In genomic region chr9:75265525-75265972, GRCh38 we compare ENCODE assay signal across 8 cellular contexts.
A peak's percentile ranks its signal among the peaks of the same experiment; 100 is the strongest.
DNase-seq lines count a peak whose midpoint lies in the region; ATAC-seq and TF ChIP-seq lines count a peak whose summit lies in the region.

No MANE protein-coding gene starts in this region.

- no peak overlapping the region for H3K23ac ChIP-seq in mesenchymal stem cell (ENCODE audit: low read length in 2 of 2)

- H2AFZ ChIP-seq in mesenchymal stem cell (ENCODE audit: low read depth, low read length), result no peak overlapping the region

- no peak overlapping the region for H2BK120ac ChIP-seq in mesenchymal stem cell (ENCODE audit: low read depth, low read length)

- H3K27ac ChIP-seq in mesenchymal stem cell (ENCODE audit: low read length, poor library complexity, severe bottlenecking), result no peak overlapping the region

- DNase-seq in Right ventricle myocardium superior, result no peak
- DNase-seq in Right ventricle myocardium inferior (ENCODE audit: missing footprints), result no peak
- DNase-seq in NCI-H1092 treated with DMSO at 0.1 percent for 48 hours (lab: John Stamatoyannopoulos, UW), result peak; percentile 49
- peak; percentile 51 for DNase-seq in WTC11 (ENCODE audit: low spot score)
- peak; percentile 56 for DNase-seq in ecto neural progenitor cell (ENCODE audit: low spot score)
- DNase-seq in mesenchymal stem cell, result peak; percentile 41
- DNase-seq in stimulated activated naive CD4-positive, alpha-beta T cell treated with Interleukin-2 at 50 U/mL for 16 hours (lab: John Stamatoyannopoulos, UW), result peak; percentile 23

- H2AK5ac ChIP-seq in mesenchymal stem cell (ENCODE audit: low read length, severe bottlenecking), result no peak overlapping the region

- H3K36me3 Mint-ChIP-seq in WTC11, result peaks cover 23% of the 10 kb centered on the region

- H2BK5ac ChIP-seq in mesenchymal stem cell (ENCODE audit: low read depth, low read length, poor library complexity, severe bottlenecking), result no peak overlapping the region

- H3K27me3 ChIP-seq in mesenchymal stem cell (ENCODE audit: control insufficient read depth in 1 of 2, insufficient read depth in 1 of 2, low read length in 2 of 2), result peaks cover 0 to 3% of the 10 kb centered on the region in 2 experiments

- CTCF ChIA-PET in WTC11 (lab: Charles Lee), result interaction anchor here (0.6 to 2.0 kb wide), 5 partner anchors 216 to 601 kb away, joined by 3 to 12 read pairs (median 4); no protein-coding TSS in a partner anchor

- H3K4ac ChIP-seq in mesenchymal stem cell (ENCODE audit: low read depth in 1 of 2, low read length in 2 of 2), result no peak overlapping the region

- no peak overlapping the region for H3K4me3 ChIP-seq in mesenchymal stem cell (ENCODE audit: insufficient read depth in 1 of 2, low read depth in 1 of 2, low read length in 2 of 2)

- ATAC-seq in Right ventricle myocardium superior (ENCODE audit: poor library complexity) (peak; percentile 75), Right ventricle myocardium inferior (no peak), HG02571 (IDR thresholded peaks at IDR 0.05; ENCODE audit: unreplicated experiment) (peak; percentile 85), WTC11 (peak; percentile 91)

- H2BK15ac ChIP-seq in mesenchymal stem cell (ENCODE audit: low read depth, poor library complexity, severe bottlenecking), result no peak overlapping the region

- H3K4me3 Mint-ChIP-seq in WTC11, result no peak overlapping the region

- H3K4me2 ChIP-seq in mesenchymal stem cell (ENCODE audit: low read length, poor library complexity, severe bottlenecking), result no peak overlapping the region

- no peak overlapping the region for H3K9ac ChIP-seq in mesenchymal stem cell (ENCODE audit: low read length)

- WGBS in mesenchymal stem cell, result 34% methylated on average over 1 of the region's 3 CpGs

- POLR2A ChIA-PET in WTC11 (lab: Charles Lee), result no interaction called here

- H3K36me3 ChIP-seq in mesenchymal stem cell (ENCODE audit: control insufficient read depth in 1 of 2, insufficient read depth in 2 of 2, low read depth in 1 of 2, low read length in 2 of 2), result no peaks in the 10 kb centered on the region

- H4K91ac ChIP-seq in mesenchymal stem cell (ENCODE audit: low read length), result no peak overlapping the region

- H2BK12ac ChIP-seq in mesenchymal stem cell (ENCODE audit: low read length in 2 of 2), result no peak overlapping the region

- no peak overlapping the region for H3K18ac ChIP-seq in mesenchymal stem cell (ENCODE audit: low read depth in 1 of 2, low read length in 2 of 2)

- no peaks in the 10 kb centered on the region for H3K4me1 ChIP-seq in mesenchymal stem cell (ENCODE audit: control insufficient read depth, insufficient read depth, low read depth, low read length)

- H3K79me1 ChIP-seq in mesenchymal stem cell (replicated peaks; ENCODE audit: low read length, poor library complexity, severe bottlenecking), result no peaks in the 10 kb centered on the region

- TF ChIP-seq CTCF in WTC11 (IDR thresholded peaks at IDR 0.05), result peak; percentile 79

- no peaks in the 10 kb centered on the region for H3K9me3 ChIP-seq in mesenchymal stem cell (ENCODE audit: control insufficient read depth, low read length)

- H4K8ac ChIP-seq in mesenchymal stem cell (ENCODE audit: low read length), result no peak overlapping the region

- H3K27ac Mint-ChIP-seq in WTC11, result no peak overlapping the region

- H3K14ac ChIP-seq in mesenchymal stem cell (ENCODE audit: low read length in 2 of 2), result no peak overlapping the region

- H3K27me3 Mint-ChIP-seq in WTC11 (ENCODE audit: low read depth), result no peaks in the 10 kb centered on the region; the same call in 1 of the 2 replicates

- peaks cover 7% of the 10 kb centered on the region for H3K4me1 Mint-ChIP-seq in WTC11

- peaks cover 43% of the 10 kb centered on the region for H3K9me3 Mint-ChIP-seq in WTC11

- intact Hi-C loops in Right ventricle myocardium superior (cut with DNase I), result loop anchor here (5.0 kb wide), 2 partner anchors 587 to 1037 kb away; no protein-coding TSS in a partner anchor
- intact Hi-C loops in Right ventricle myocardium inferior (cut with DNase I), result loop anchor here (5.0 to 10.0 kb wide), 3 partner anchors 329 to 1037 kb away; no protein-coding TSS in a partner anchor

TF ChIP-seq in WTC11, 78 proteins besides CTCF, POLR2A, EP300 and RAD21:
- TF ChIP-seq OVOL2 (CRISPR knock-in tag; IDR thresholded peaks at IDR 0.05; ENCODE audit: borderline replicate concordance) (no peak), CREB1 (CRISPR knock-in tag; IDR thresholded peaks at IDR 0.05) (no peak), ESRRA (CRISPR knock-in tag; IDR thresholded peaks at IDR 0.05; ENCODE audit: borderline replicate concordance) (no peak), KAT7 (CRISPR knock-in tag; IDR thresholded peaks at IDR 0.05; ENCODE audit: borderline replicate concordance) (no peak), SMAD3 (CRISPR knock-in tag; IDR thresholded peaks at IDR 0.05; ENCODE audit: borderline replicate concordance) (no peak), ZNF281 (CRISPR knock-in tag; IDR thresholded peaks at IDR 0.05) (no peak), JUN (CRISPR knock-in tag; IDR thresholded peaks at IDR 0.05) (no peak), ZNF416 (CRISPR knock-in tag; IDR thresholded peaks at IDR 0.05) (no peak), NR2C2 (CRISPR knock-in tag; IDR thresholded peaks at IDR 0.05) (no peak), FOXP1 (CRISPR knock-in tag; IDR thresholded peaks at IDR 0.05; ENCODE audit: borderline replicate concordance) (no peak), ERG (CRISPR knock-in tag; IDR thresholded peaks at IDR 0.05) (no peak), CDX4 (CRISPR knock-in tag; IDR thresholded peaks at IDR 0.05; ENCODE audit: borderline replicate concordance) (no peak)
TF ChIP-seq in WTC11: peak in this region for 0.

Comparison
In these comparisons a context has a peak if more than half of its experiments do, and no peak if none do; other contexts are left out.
1. DNase-seq: peak in NCI-H1092 treated with DMSO at 0.1 percent for 48 hours (single experiment), WTC11 (single experiment), ecto neural progenitor cell (single experiment), mesenchymal stem cell (single experiment) and stimulated activated naive CD4-positive, alpha-beta T cell treated with Interleukin-2 at 50 U/mL for 16 hours (single experiment); none in Right ventricle myocardium superior (single experiment) and Right ventricle myocardium inferior (single experiment).